Comparison of ENCODE assay signal across 8 cellular contexts in genomic region chr21:46425061-46425460, GRCh38. TPM values are rescaled to one million over a fixed set of nuclear protein-coding genes. Genes with fewer than 3 reads are reported as not detected.
A peak's percentile ranks its signal among the peaks of the same experiment; 100 is the strongest.
DNase-seq lines count a peak whose midpoint lies in the region; ATAC-seq, FAIRE-seq and TF ChIP-seq lines count a peak whose summit lies in the region.

No MANE protein-coding gene starts in this region.

- peaks cover 35% of the 10 kb centered on the region for H3K36me3 Mint-ChIP-seq in MCF 10A (ENCODE audit: insufficient read depth, unreplicated experiment)
- peaks cover 9% of the 10 kb centered on the region for H3K36me3 Mint-ChIP-seq in activated CD8-positive, alpha-beta memory T cell treated with anti-CD3 and anti-CD28 coated beads, Interleukin-2, amount 10 ng/mL, durations not matched to agents 7 days and 5 days

- no peaks in the 10 kb centered on the region for H3K27me3 Mint-ChIP-seq in MCF 10A (ENCODE audit: insufficient read depth, unreplicated experiment)
- H3K27me3 Mint-ChIP-seq in activated CD8-positive, alpha-beta memory T cell treated with anti-CD3 and anti-CD28 coated beads, Interleukin-2, amount 10 ng/mL, durations not matched to agents 7 days and 5 days: no peaks in the 10 kb centered on the region

- H3K9me3 ChIP-seq in breast epithelium (no peaks in the 10 kb centered on the region), kidney (ENCODE audit: control insufficient read depth in 1 of 2, low read length in 2 of 2) (no peaks in the 10 kb centered on the region), upper lobe of left lung (no peaks in the 10 kb centered on the region)

- no peak overlapping the region for H3K4me3 Mint-ChIP-seq in MCF 10A (ENCODE audit: unreplicated experiment)
- peak overlapping the region; percentile 68 for H3K4me3 Mint-ChIP-seq in activated CD8-positive, alpha-beta memory T cell treated with anti-CD3 and anti-CD28 coated beads, Interleukin-2, amount 10 ng/mL, durations not matched to agents 7 days and 5 days

- peak; percentile 17 for ATAC-seq in activated CD8-positive, alpha-beta memory T cell treated with anti-CD3 and anti-CD28 coated beads, Interleukin-2, amount 10 ng/mL, durations not matched to agents 7 days and 5 days
- ATAC-seq in upper lobe of left lung (ENCODE audit: low FRiP score in 2 of 2): no peak

- H3K27ac ChIP-seq in breast epithelium (no peak overlapping the region), kidney (ENCODE audit: low read depth in 2 of 2, low read length in 2 of 2) (no peak overlapping the region), upper lobe of left lung (peak overlapping the region in 3 of 4 donors; percentile 30 to 75 (median 71))

- H3K36me3 ChIP-seq in breast epithelium (peaks cover 5% of the 10 kb centered on the region), kidney (ENCODE audit: control insufficient read depth in 1 of 2, insufficient read depth in 2 of 2, low read length in 2 of 2) (peaks cover 9% of the 10 kb centered on the region in 2 donors), upper lobe of left lung (peaks cover 4 to 63% (median 46%) of the 10 kb centered on the region in 4 donors)

- H3K27me3 ChIP-seq in breast epithelium (no peaks in the 10 kb centered on the region), upper lobe of left lung (no peaks in the 10 kb centered on the region)

- CTCF ChIA-PET in MCF 10A (lab: Yijun Ruan, JAX): interaction anchor here (0.6 kb wide), 1 partner anchor 29 kb away, joined by 3 read pairs; no protein-coding TSS in a partner anchor
- CTCF ChIA-PET in activated CD8-positive, alpha-beta memory T cell treated with anti-CD3 and anti-CD28 coated beads, Interleukin-2, amount 10 ng/mL, durations not matched to agents 7 days and 5 days (lab: Charles Lee): interaction anchor here (0.9 to 1.9 kb wide), 5 partner anchors 9 to 281 kb away, joined by 3 to 9 read pairs (median 3); partner anchors contain the start of gene DIP2A

- TF ChIP-seq EP300 in upper lobe of left lung (IDR thresholded peaks at IDR 0.05): no peak

- TF ChIP-seq CTCF in MCF 10A (IDR thresholded peaks at IDR 0.05; ENCODE audit: unreplicated experiment) (no peak), breast epithelium (IDR thresholded peaks at IDR 0.05) (no peak), kidney (IDR thresholded peaks at IDR 0.05; ENCODE audit: borderline replicate concordance, extremely low read depth, insufficient read depth) (no peak), upper lobe of left lung (IDR thresholded peaks at IDR 0.05) (no peak)

- H3K9me3 Mint-ChIP-seq in MCF 10A (ENCODE audit: unreplicated experiment): no peaks in the 10 kb centered on the region
- no peaks in the 10 kb centered on the region for H3K9me3 Mint-ChIP-seq in activated CD8-positive, alpha-beta memory T cell treated with anti-CD3 and anti-CD28 coated beads, Interleukin-2, amount 10 ng/mL, durations not matched to agents 7 days and 5 days (ENCODE audit: low read depth)

- H3K4me1 ChIP-seq in breast epithelium (no peaks in the 10 kb centered on the region), kidney (ENCODE audit: control insufficient read depth in 1 of 2, insufficient read depth in 1 of 2, low read depth in 1 of 2, low read length in 2 of 2) (no peaks in the 10 kb centered on the region), upper lobe of left lung (no peaks in the 10 kb centered on the region)

- WGBS in upper lobe of left lung, 2 donors: 93 to 94% methylated on average over 10 to 19 of the region's 19 CpGs

- intact Hi-C loops in MCF 10A (cut with micrococcal nuclease) (no loop called here), breast epithelium (cut with DNase I; ENCODE audit: low total_unique reads) (no loop called here), kidney (cut with DNase I) (no loop called here)

- DNase-seq in MCF 10A (ENCODE audit: unreplicated experiment): no peak
- DNase-seq in breast epithelium (ENCODE audit: low spot score in 2 of 2): no peak
- DNase-seq in activated CD8-positive, alpha-beta memory T cell treated with anti-CD3 and anti-CD28 coated beads, Interleukin-2, amount 10 ng/mL, durations not matched to agents 7 days and 5 days: peak; percentile 65
- DNase-seq in kidney: peak; percentile 60
- no peak for DNase-seq in upper lobe of left lung
- DNase-seq in stimulated activated CD4-positive, alpha-beta T cell treated with anti-CD3 and anti-CD28 coated beads, Interleukin-12 subunit alpha, Interleukin-12 subunit beta, amount 100 ng/mL, for 4 hours: no peak
- DNase-seq in GM19240 (ENCODE audit: insufficient read length, low spot score): no peak
- DNase-seq in HK-2 (ENCODE audit: unreplicated experiment): no peak

- TF ChIP-seq POLR2A in breast epithelium (IDR thresholded peaks at IDR 0.05) (no peak), upper lobe of left lung (IDR thresholded peaks at IDR 0.05) (no peak)

- no peak for FAIRE-seq in kidney (lab: Jason Lieb, UNC)

- H3K4me3 ChIP-seq in breast epithelium (no peak overlapping the region), kidney (ENCODE audit: low read length in 2 of 2) (no peak overlapping the region), upper lobe of left lung (no peak overlapping the region)

- no peaks in the 10 kb centered on the region for H3K4me1 Mint-ChIP-seq in MCF 10A (ENCODE audit: insufficient read depth, unreplicated experiment)
- H3K4me1 Mint-ChIP-seq in activated CD8-positive, alpha-beta memory T cell treated with anti-CD3 and anti-CD28 coated beads, Interleukin-2, amount 10 ng/mL, durations not matched to agents 7 days and 5 days: peaks cover 35% of the 10 kb centered on the region

- POLR2A ChIA-PET in MCF 10A (lab: Yijun Ruan, JAX): interaction anchor here (1.1 kb wide), 1 partner anchor 53 kb away, joined by 3 read pairs; no protein-coding TSS in a partner anchor

- BruUV-seq in MCF 10A (replicated peaks; lab: Mats Ljungman, UMichigan): no TSS peak

- H3K9ac ChIP-seq in kidney (ENCODE audit: low read length in 2 of 2): no peak overlapping the region

- peak overlapping the region; percentile 46 for H3K27ac Mint-ChIP-seq in MCF 10A (ENCODE audit: low read depth, unreplicated experiment)
- peak overlapping the region; percentile 99 for H3K27ac Mint-ChIP-seq in activated CD8-positive, alpha-beta memory T cell treated with anti-CD3 and anti-CD28 coated beads, Interleukin-2, amount 10 ng/mL, durations not matched to agents 7 days and 5 days

RNA-seq across cellular contexts. Expression of gene DIP2A, which starts 33.6 kb away (rescaled TPM):
- total RNA-seq in MCF 10A (2022): 39.6 and 55.1 TPM in 2 replicates
- 10 to 100 TPM; 32.6 to 43.9 (median 42.0) TPM for total RNA-seq in breast epithelium
- total RNA-seq in activated CD8-positive, alpha-beta memory T cell treated with anti-CD3 and anti-CD28 coated beads, Interleukin-2, amount 10 ng/mL, durations not matched to agents 7 days and 5 days: 10 to 100 TPM; 43.4 to 70.4 TPM
- 36.5 TPM for total RNA-seq in kidney
- 8.7 TPM for polyA plus RNA-seq in kidney (ENCODE audit: insufficient read depth, low read depth, low replicate concordance)
- total RNA-seq in upper lobe of left lung: 100 to 1,000 TPM in 1 of 6 donors, 10 to 100 TPM in 5; 22.6 to 144 (median 43.0) TPM

Comparison
In these comparisons a context has a peak if more than half of its experiments do, and no peak if none do; other contexts are left out.
1. DNase-seq: peak in activated CD8-positive, alpha-beta memory T cell treated with anti-CD3 and anti-CD28 coated beads, Interleukin-2, amount 10 ng/mL, durations not matched to agents 7 days and 5 days (single experiment) and kidney (single experiment); none in MCF 10A (single experiment), breast epithelium (0 of 2), upper lobe of left lung (0 of 2), stimulated activated CD4-positive, alpha-beta T cell treated with anti-CD3 and anti-CD28 coated beads, Interleukin-12 subunit alpha, Interleukin-12 subunit beta, amount 100 ng/mL, for 4 hours (single experiment), GM19240 (single experiment) and HK-2 (single experiment).
2. H3K27ac ChIP-seq: peak in upper lobe of left lung (3 of 4); none in breast epithelium (0 of 2) and kidney (0 of 2).